ENCODE assay signal across 1 cellular context in genomic region chr10:61475449-61475873, GRCh38.
TF ChIP-seq lines count a peak whose summit lies in the region.

No MANE protein-coding gene starts in this region.

TF ChIP-seq in HEK293, 187 proteins besides CTCF, POLR2A, EP300 and RAD21 (continued from another document):
- peak; percentile 53; the same call in 1 of the 2 replicates for TF ChIP-seq GLI2 (tag by site-specific recombination; IDR thresholded peaks at IDR 0.05; ENCODE audit: borderline replicate concordance, low read depth)
- TF ChIP-seq ZNF214 (tag by site-specific recombination; IDR thresholded peaks at IDR 0.05; ENCODE audit: borderline replicate concordance): no peak
- TF ChIP-seq ZNF518A (tag by site-specific recombination; conservative IDR thresholded peaks at IDR 0.05; ENCODE audit: low read depth): 0 out of 2 replicates have a peak, but pooled peaks have one; percentile 24
- TF ChIP-seq AEBP2 (tag by site-specific recombination; IDR thresholded peaks at IDR 0.05; ENCODE audit: borderline replicate concordance): no peak
- 0 out of 2 replicates have a peak, but pooled peaks have one; percentile 28 for TF ChIP-seq ZXDB (tag by site-specific recombination; IDR thresholded peaks at IDR 0.05)
- no peak for TF ChIP-seq GLI4 (tag by site-specific recombination; IDR thresholded peaks at IDR 0.05)
- peak; percentile 66 for TF ChIP-seq IKZF3 (tag by site-specific recombination; IDR thresholded peaks at IDR 0.05)
- peak; percentile 80 for TF ChIP-seq ZNF843 (tag by site-specific recombination; IDR thresholded peaks at IDR 0.05)
